ENCODE assay signal across 9 cellular contexts in genomic region chr16:2148714-2149629, GRCh38. TPM values are rescaled to one million over a fixed set of nuclear protein-coding genes. Genes with fewer than 3 reads are reported as not detected.
DNase-seq lines count a peak whose midpoint lies in the region; ATAC-seq, FAIRE-seq and TF ChIP-seq lines count a peak whose summit lies in the region.
"Had no signal": no experiment of that assay in that cellular context is flagged by ENCODE, and none has a peak within 500 bp of the region (broad histone marks: within the 10 kb centered on the region; RNA-seq: fewer than 3 reads in every experiment).

No MANE protein-coding gene starts in this region.

- H3K36me3 ChIP-seq in BE2C (peaks cover 25% of the 10 kb centered on the region), HAP-1 (replicated peaks) (peaks cover 30% of the 10 kb centered on the region)

- H3K27me3 ChIP-seq in BE2C (no peaks in the 10 kb centered on the region), HAP-1 (ENCODE audit: low read depth) (no peaks in the 10 kb centered on the region)

- peak overlapping the region; percentile 56 for H3K4me3 ChIP-seq in BE2C (ENCODE audit: low read depth, low read length)
- peak overlapping the region; percentile 27 for H3K4me3 ChIP-seq in HAP-1

- no peak for DNase-seq in BE2C
- DNase-seq in HAP-1 (ENCODE audit: low spot score in 2 of 2), result peak; percentile 30 to 59
- DNase-seq in WTC11 (ENCODE audit: low spot score), result no peak
- no peak for DNase-seq in glutamatergic neuron
- DNase-seq in stimulated activated CD4-positive, alpha-beta T cell treated with anti-CD3 and anti-CD28 coated beads, Interleukin-4, amount 100 ng/mL, for 24 hours, result peak; percentile 25
- DNase-seq in frontal cortex (ENCODE audit: low spot score in 2 of 2), result no peak
- no peak for DNase-seq in NCI-H2081 treated with DMSO at 0.1 percent for 48 hours (lab: John Stamatoyannopoulos, UW)

- H3K4me1 Mint-ChIP-seq in WTC11 (peaks cover 31% of the 10 kb centered on the region), glutamatergic neuron (ENCODE audit: low read depth, unreplicated experiment) (peaks cover 19% of the 10 kb centered on the region)

- CTCF ChIA-PET in WTC11 (lab: Charles Lee), result interaction anchor here (0.6 to 5.7 kb wide), 2 partner anchors 8 to 949 kb away, joined by 3 to 43 read pairs; no protein-coding TSS in a partner anchor

- H3K36me3 Mint-ChIP-seq in WTC11, result peaks cover 21% of the 10 kb centered on the region
- H3K36me3 Mint-ChIP-seq in glutamatergic neuron (ENCODE audit: unreplicated experiment), result no peaks in the 10 kb centered on the region

- TF ChIP-seq CTCF in BE2C (IDR thresholded peaks at IDR 0.05; ENCODE audit: low read depth, low read length) (no peak), WTC11 (IDR thresholded peaks at IDR 0.05) (no peak), glutamatergic neuron (IDR thresholded peaks at IDR 0.05; ENCODE audit: partially characterized antibody, unreplicated experiment) (no peak)

- in situ Hi-C loops in HAP-1 (cut with MboI; ENCODE audit: low sequenced_read_pairs), result no loop called here

- no peak; the same call in 1 of the 2 replicates for ATAC-seq in WTC11
- ATAC-seq in GM18870 (IDR thresholded peaks at IDR 0.05; ENCODE audit: unreplicated experiment), result no peak

- no peaks in the 10 kb centered on the region for H3K9me3 ChIP-seq in BE2C
- no peaks in the 10 kb centered on the region for H3K9me3 ChIP-seq in HAP-1

- FAIRE-seq in frontal cortex (lab: Jason Lieb, UNC), result no peak

- H3K4me3 Mint-ChIP-seq in WTC11, result peak overlapping the region; percentile 97
- H3K4me3 Mint-ChIP-seq in glutamatergic neuron (ENCODE audit: unreplicated experiment), result peak overlapping the region; percentile 90

- no peak overlapping the region for H3K27ac Mint-ChIP-seq in WTC11
- peak overlapping the region; percentile 89 for H3K27ac Mint-ChIP-seq in glutamatergic neuron (ENCODE audit: unreplicated experiment)

- no peaks in the 10 kb centered on the region for H3K9me3 Mint-ChIP-seq in WTC11
- peaks cover 19% of the 10 kb centered on the region for H3K9me3 Mint-ChIP-seq in glutamatergic neuron (ENCODE audit: unreplicated experiment)

- peaks cover 32% of the 10 kb centered on the region for H3K4me1 ChIP-seq in BE2C
- H3K4me1 ChIP-seq in HAP-1, result peaks cover 34% of the 10 kb centered on the region

- H3K27me3 Mint-ChIP-seq in WTC11 (ENCODE audit: low read depth) (peaks cover 30% of the 10 kb centered on the region), glutamatergic neuron (ENCODE audit: unreplicated experiment) (peaks cover 22% of the 10 kb centered on the region)

- POLR2A ChIA-PET in WTC11 (lab: Charles Lee), result no interaction called here

TF ChIP-seq in WTC11, 78 proteins besides CTCF, POLR2A, EP300 and RAD21 (continues in another document):
- no peak for TF ChIP-seq ATF3 (CRISPR knock-in tag; conservative IDR thresholded peaks at IDR 0.05)
- TF ChIP-seq STAT6 (CRISPR knock-in tag; conservative IDR thresholded peaks at IDR 0.05; ENCODE audit: low read depth), result no peak
- no peak for TF ChIP-seq HMGXB4 (CRISPR knock-in tag; IDR thresholded peaks at IDR 0.05)
- no peak for TF ChIP-seq E2F5 (CRISPR knock-in tag; IDR thresholded peaks at IDR 0.05)
- TF ChIP-seq ATF6 (CRISPR knock-in tag; IDR thresholded peaks at IDR 0.05), result no peak
- 0 out of 2 replicates have a peak, but pooled peaks have one; percentile 50 for TF ChIP-seq RELA (CRISPR knock-in tag; IDR thresholded peaks at IDR 0.05; ENCODE audit: borderline replicate concordance)
- no peak for TF ChIP-seq USF1 (CRISPR knock-in tag; IDR thresholded peaks at IDR 0.05)
- no peak for TF ChIP-seq CDX4 (CRISPR knock-in tag; IDR thresholded peaks at IDR 0.05; ENCODE audit: borderline replicate concordance)
- no peak for TF ChIP-seq TCF7 (CRISPR knock-in tag; IDR thresholded peaks at IDR 0.05; ENCODE audit: low read depth)

RNA-seq across cellular contexts. Expression of gene RAB26, which starts 0.5 kb away (rescaled TPM):
- polyA plus RNA-seq in BE2C (2012; ENCODE audit: insufficient read depth, insufficient read length, low read depth), result 9.1 TPM
- total RNA-seq in WTC11 (2021) (6.2 to 7.3 TPM (median 6.9 TPM) in 3 replicates), glutamatergic neuron (ENCODE audit: unreplicated experiment) (292 TPM), frontal cortex (4.1 TPM)
- total RNA-seq: mononuclear cell had no signal

RNA-seq across cellular contexts. Expression of gene TRAF7, which starts 6.6 kb away (rescaled TPM):
- polyA plus RNA-seq in BE2C (2012; ENCODE audit: insufficient read depth, insufficient read length, low read depth), result 126 TPM
- total RNA-seq in WTC11 (2021), result 148 to 159 TPM (median 152 TPM) in 3 replicates
- 74.8 TPM for total RNA-seq in glutamatergic neuron (ENCODE audit: unreplicated experiment)
- 25.7 TPM for total RNA-seq in frontal cortex

RNA-seq across cellular contexts. Expression of gene PKD1, which starts 13.3 kb away (rescaled TPM):
- polyA plus RNA-seq in BE2C (2012; ENCODE audit: insufficient read depth, insufficient read length, low read depth), result 375 TPM
- total RNA-seq in WTC11 (2021) (96.8 to 102 TPM (median 98.9 TPM) in 3 replicates), glutamatergic neuron (ENCODE audit: unreplicated experiment) (628 TPM), frontal cortex (58.3 TPM)

RNA-seq across cellular contexts. Expression of gene CASKIN1, which starts 47.4 kb away (rescaled TPM):
- polyA plus RNA-seq in BE2C (2012; ENCODE audit: insufficient read depth, insufficient read length, low read depth), result 8.6 TPM
- total RNA-seq in WTC11 (2021), result 9.4 to 15.7 TPM (median 11.3 TPM) in 3 replicates
- total RNA-seq in glutamatergic neuron (ENCODE audit: unreplicated experiment), result 31.6 TPM
- 15.9 TPM for total RNA-seq in frontal cortex
- total RNA-seq: mononuclear cell had no signal

RNA-seq across cellular contexts. Expression of gene MLST8, which starts 56.3 kb away (rescaled TPM):
- 254 TPM for polyA plus RNA-seq in BE2C (2012; ENCODE audit: insufficient read depth, insufficient read length, low read depth)
- total RNA-seq in WTC11 (2021) (71.6 to 76.1 TPM (median 75.9 TPM) in 3 replicates), glutamatergic neuron (ENCODE audit: unreplicated experiment) (57.9 TPM), frontal cortex (6.9 TPM)

Comparison
In these comparisons a context has a peak if more than half of its experiments do, and no peak if none do; other contexts are left out.
1. DNase-seq: peak in HAP-1 (2 of 2) and stimulated activated CD4-positive, alpha-beta T cell treated with anti-CD3 and anti-CD28 coated beads, Interleukin-4, amount 100 ng/mL, for 24 hours (single experiment); none in BE2C (single experiment), WTC11 (single experiment), glutamatergic neuron (single experiment), frontal cortex (0 of 2) and NCI-H2081 treated with DMSO at 0.1 percent for 48 hours (single experiment).
2. RNA of gene RAB26, which starts 0.5 kb away (total RNA-seq): 292 TPM in glutamatergic neuron (single experiment); 6.2 to 7.3 TPM in WTC11 and 4.1 TPM in frontal cortex (single experiment); every median in the first group is over 10 times any median in the second.